9 cellular contexts compared by ENCODE assay signal in the genomic region with DNA sequence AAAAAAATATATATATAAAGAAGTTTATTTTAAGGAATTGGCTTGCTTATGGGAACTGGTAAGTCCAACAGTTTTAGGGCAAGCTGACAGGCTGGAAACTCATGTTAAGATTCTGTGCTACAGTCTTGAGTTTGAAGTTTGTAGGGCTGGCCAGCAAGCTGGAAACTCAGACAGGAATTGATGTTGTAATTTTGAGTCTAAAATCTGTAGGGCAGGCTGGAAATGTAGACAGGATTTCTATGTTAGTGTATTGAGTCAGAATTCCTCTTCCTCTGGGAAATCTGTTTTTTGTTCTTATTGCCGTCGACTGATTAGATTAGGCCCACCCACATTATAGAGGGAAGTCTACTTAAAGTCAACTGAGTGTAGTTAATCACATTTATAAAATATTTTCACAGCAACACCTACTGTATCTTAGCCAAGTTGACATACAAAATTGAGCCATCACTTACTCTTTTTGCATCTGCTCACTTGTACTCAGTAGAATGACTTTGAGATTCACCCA.
"Had no signal": no experiment of that assay in that cellular context is flagged by ENCODE, and none has a peak within 500 bp of the region (broad histone marks: within the 10 kb centered on the region; RNA-seq: fewer than 3 reads in every experiment).

No MANE protein-coding gene starts in this region.

- DNase-seq: GM23248, GOT3, H7, HCEC 1CT, HFFc6, KG1 had no signal

- H3K27ac Mint-ChIP-seq: HFFc6, IgD-negative memory B cell had no signal

- H3K4me3 Mint-ChIP-seq: HFFc6, IgD-negative memory B cell had no signal

- H3K9ac ChIP-seq: GM23248 had no signal

- FAIRE-seq: HepG2 had no signal

- H2AFZ ChIP-seq: GM23248 had no signal

- H3K4me3 ChIP-seq: GM23248 had no signal

- H3K27me3 Mint-ChIP-seq: IgD-negative memory B cell had no signal

- H3K9me3 Mint-ChIP-seq: HFFc6 had no signal

- H3K27ac ChIP-seq: GM23248, HL-60 had no signal

- ATAC-seq: HepG2 had no signal

- H3K36me3 Mint-ChIP-seq: IgD-negative memory B cell had no signal
